In the genomic region with DNA sequence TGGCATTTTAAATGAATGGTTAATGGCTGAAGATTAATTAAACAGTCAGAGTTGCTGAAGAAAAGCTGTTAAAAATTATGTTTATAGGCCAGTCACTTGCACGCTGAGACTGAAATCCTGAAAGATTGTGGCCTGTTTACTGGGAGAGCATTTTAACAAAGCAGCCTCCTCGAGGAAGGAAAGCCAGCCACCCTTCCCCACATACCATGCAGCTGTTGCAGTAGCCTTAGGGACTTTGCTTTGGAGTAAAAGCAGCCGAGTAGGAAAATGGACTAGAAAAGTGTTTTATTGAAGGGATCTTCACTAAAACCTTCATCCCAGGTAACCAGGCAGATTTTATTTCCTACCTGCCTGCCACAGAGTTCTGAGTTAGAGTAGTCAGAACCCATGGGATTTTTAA, we compare ENCODE assay signal across 29 cellular contexts.
A peak's percentile ranks its signal among the peaks of the same experiment; 100 is the strongest.
DNase-seq lines count a peak whose midpoint lies in the region; ATAC-seq and TF ChIP-seq lines count a peak whose summit lies in the region.
"Had no signal": no experiment of that assay in that cellular context is flagged by ENCODE, and none has a peak within 500 bp of the region (broad histone marks: within the 10 kb centered on the region; RNA-seq: fewer than 3 reads in every experiment).

No MANE protein-coding gene starts in this region.

- H3F3A ChIP-seq in neural progenitor cell (ENCODE audit: low read depth): peaks cover 22% of the 10 kb centered on the region

- H3K36me3 Mint-ChIP-seq in WTC11 (no peaks in the 10 kb centered on the region; the same call in 1 of the 2 replicates), neural progenitor cell (no peaks in the 10 kb centered on the region)
- no peaks in the 10 kb centered on the region for H3K36me3 Mint-ChIP-seq in activated T-helper 1 cell treated with anti-CD3 and anti-CD28 coated beads, Interleukin-12 subunit alpha, Interleukin-12 subunit beta, Interleukin-2, Interleukin-4 antibody, amounts not matched to agents 30 ng/mL and 10 ng/mL and 1 ng/mL, durations not matched to agents 14 hours and 24 hours and 36 hours (ENCODE audit: low read depth)
- H3K36me3 Mint-ChIP-seq in activated CD4-positive, alpha-beta memory T cell treated with anti-CD3 and anti-CD28 coated beads for 36 hours: no peaks in the 10 kb centered on the region
- H3K36me3 Mint-ChIP-seq: CD14-positive monocyte; CD8-positive, alpha-beta memory T cell had no signal

- H3K4me3 ChIP-seq in neural progenitor cell: no peak overlapping the region
- H3K4me3 ChIP-seq: PC-9 had no signal

- H3K4me1 ChIP-seq in neural progenitor cell: peaks cover 33% of the 10 kb centered on the region
- H3K4me1 ChIP-seq: BE2C had no signal

- H3K4me3 Mint-ChIP-seq in WTC11 (no peak overlapping the region), neural progenitor cell (no peak overlapping the region)
- H3K4me3 Mint-ChIP-seq in activated T-helper 1 cell treated with anti-CD3 and anti-CD28 coated beads, Interleukin-12 subunit alpha, Interleukin-12 subunit beta, Interleukin-2, Interleukin-4 antibody, amounts not matched to agents 30 ng/mL and 10 ng/mL and 1 ng/mL, durations not matched to agents 14 hours and 24 hours and 36 hours: no peak overlapping the region
- no peak overlapping the region for H3K4me3 Mint-ChIP-seq in activated CD4-positive, alpha-beta memory T cell treated with anti-CD3 and anti-CD28 coated beads for 36 hours
- H3K4me3 Mint-ChIP-seq: CD14-positive monocyte; CD8-positive, alpha-beta memory T cell had no signal

- no peak overlapping the region for H2AFZ ChIP-seq in neural progenitor cell (replicated peaks)
- H2AFZ ChIP-seq: PC-9 had no signal

- H3K4me1 Mint-ChIP-seq in WTC11: peaks cover 68% of the 10 kb centered on the region
- H3K4me1 Mint-ChIP-seq in neural progenitor cell: peaks cover 19% of the 10 kb centered on the region
- H3K4me1 Mint-ChIP-seq in activated T-helper 1 cell treated with anti-CD3 and anti-CD28 coated beads, Interleukin-12 subunit alpha, Interleukin-12 subunit beta, Interleukin-2, Interleukin-4 antibody, amounts not matched to agents 30 ng/mL and 10 ng/mL and 1 ng/mL, durations not matched to agents 14 hours and 24 hours and 36 hours (ENCODE audit: low read depth): no peaks in the 10 kb centered on the region
- H3K4me1 Mint-ChIP-seq in activated CD4-positive, alpha-beta memory T cell treated with anti-CD3 and anti-CD28 coated beads for 36 hours (ENCODE audit: low read depth): peaks cover 6% of the 10 kb centered on the region
- H3K4me1 Mint-ChIP-seq: CD14-positive monocyte; CD8-positive, alpha-beta memory T cell had no signal

- H3K9ac ChIP-seq in neural progenitor cell: no peak overlapping the region

- CTCF ChIA-PET in WTC11 (lab: Charles Lee): no interaction called here
- CTCF ChIA-PET in activated CD4-positive, alpha-beta memory T cell treated with anti-CD3 and anti-CD28 coated beads for 36 hours (lab: Charles Lee): interaction anchor here (0.6 to 0.7 kb wide), 2 partner anchors 11 to 103 kb away, joined by 3 read pairs; no protein-coding TSS in a partner anchor

- intact Hi-C loops in activated T-helper 1 cell treated with anti-CD3 and anti-CD28 coated beads, Interleukin-12 subunit alpha, Interleukin-12 subunit beta, Interleukin-2, Interleukin-4 antibody, amounts not matched to agents 30 ng/mL and 10 ng/mL and 1 ng/mL, durations not matched to agents 14 hours and 24 hours and 36 hours (cut with micrococcal nuclease): no loop called here
- intact Hi-C loops in activated CD4-positive, alpha-beta memory T cell treated with anti-CD3 and anti-CD28 coated beads for 36 hours (cut with micrococcal nuclease): no loop called here

- H3K27ac Mint-ChIP-seq in WTC11 (no peak overlapping the region; the same call in 1 of the 2 replicates), neural progenitor cell (no peak overlapping the region)
- H3K27ac Mint-ChIP-seq in activated T-helper 1 cell treated with anti-CD3 and anti-CD28 coated beads, Interleukin-12 subunit alpha, Interleukin-12 subunit beta, Interleukin-2, Interleukin-4 antibody, amounts not matched to agents 30 ng/mL and 10 ng/mL and 1 ng/mL, durations not matched to agents 14 hours and 24 hours and 36 hours: no peak overlapping the region
- H3K27ac Mint-ChIP-seq in activated CD4-positive, alpha-beta memory T cell treated with anti-CD3 and anti-CD28 coated beads for 36 hours: no peak overlapping the region
- H3K27ac Mint-ChIP-seq: CD14-positive monocyte; CD8-positive, alpha-beta memory T cell had no signal

- H3K9me3 Mint-ChIP-seq in WTC11 (peaks cover 6% of the 10 kb centered on the region; the same call in 1 of the 2 replicates), neural progenitor cell (no peaks in the 10 kb centered on the region)
- H3K9me3 Mint-ChIP-seq in activated T-helper 1 cell treated with anti-CD3 and anti-CD28 coated beads, Interleukin-12 subunit alpha, Interleukin-12 subunit beta, Interleukin-2, Interleukin-4 antibody, amounts not matched to agents 30 ng/mL and 10 ng/mL and 1 ng/mL, durations not matched to agents 14 hours and 24 hours and 36 hours: no peaks in the 10 kb centered on the region
- H3K9me3 Mint-ChIP-seq in activated CD4-positive, alpha-beta memory T cell treated with anti-CD3 and anti-CD28 coated beads for 36 hours: no peaks in the 10 kb centered on the region

- DNase-seq in ELF-1 (ENCODE audit: low read depth, low spot score) (peak; percentile 77), WTC11 (ENCODE audit: low spot score) (no peak), islet precursor cell (peak; percentile 81), neural progenitor cell (ENCODE audit: low spot score) (peak; percentile 40), SKM-1 treated with dmso at 0.1 percent for 144 hours (lab: John Stamatoyannopoulos, UW; ENCODE audit: unreplicated experiment) (no peak)
- no peak for DNase-seq in activated T-helper 1 cell treated with anti-CD3 and anti-CD28 coated beads, Interleukin-12 subunit alpha, Interleukin-12 subunit beta, Interleukin-2, Interleukin-4 antibody, amounts not matched to agents 30 ng/mL and 10 ng/mL and 1 ng/mL, durations not matched to agents 14 hours and 24 hours and 36 hours (ENCODE audit: low spot score)
- DNase-seq in activated CD4-positive, alpha-beta memory T cell treated with anti-CD3 and anti-CD28 coated beads for 36 hours: no peak
- DNase-seq: 8988T; ACHN; BE2C; CD8-positive, alpha-beta memory T cell; DMS 273 treated with DMSO at 0.1 percent for 48 hours; DMS79; EL; GF-D8; H9; KBM-7; MV-4-11; NCI-H1105; NCI-H146; NCI-H1930; NCI-H2107; NCI-H446; NCI-H524 treated with DMSO at 0.1 percent for 48 hours; NCI-H774; PC-9 had no signal

- ATAC-seq in WTC11 (0 out of 2 replicates have a peak, but pooled peaks have one; percentile 12), HG02840 (IDR thresholded peaks at IDR 0.05; ENCODE audit: low FRiP score, unreplicated experiment) (no peak)
- ATAC-seq: Right ventricle myocardium inferior had no signal

- H3K4me2 ChIP-seq in neural progenitor cell: peak overlapping the region; percentile 37
- H3K4me2 ChIP-seq: PC-9 had no signal

- no peaks in the 10 kb centered on the region for H3K79me2 ChIP-seq in neural progenitor cell (ENCODE audit: low read depth)

- no peaks in the 10 kb centered on the region for H3K36me3 ChIP-seq in neural progenitor cell
- H3K36me3 ChIP-seq: BE2C had no signal

- H3K27ac ChIP-seq in neural progenitor cell: no peak overlapping the region
- H3K27ac ChIP-seq: PC-9 had no signal

- H3K27me3 Mint-ChIP-seq in WTC11 (ENCODE audit: low read depth): peaks cover 8% of the 10 kb centered on the region
- peaks cover 3% of the 10 kb centered on the region for H3K27me3 Mint-ChIP-seq in neural progenitor cell (ENCODE audit: insufficient read depth, low read depth)
- H3K27me3 Mint-ChIP-seq in activated T-helper 1 cell treated with anti-CD3 and anti-CD28 coated beads, Interleukin-12 subunit alpha, Interleukin-12 subunit beta, Interleukin-2, Interleukin-4 antibody, amounts not matched to agents 30 ng/mL and 10 ng/mL and 1 ng/mL, durations not matched to agents 14 hours and 24 hours and 36 hours (ENCODE audit: insufficient read depth): peaks cover 2% of the 10 kb centered on the region
- peaks cover 14% of the 10 kb centered on the region for H3K27me3 Mint-ChIP-seq in activated CD4-positive, alpha-beta memory T cell treated with anti-CD3 and anti-CD28 coated beads for 36 hours

- POLR2A ChIA-PET in WTC11 (lab: Charles Lee): interaction anchor here (0.5 to 0.6 kb wide), 2 partner anchors 395 to 749 kb away, joined by 3 to 8 read pairs; no protein-coding TSS in a partner anchor
- POLR2A ChIA-PET in activated CD4-positive, alpha-beta memory T cell treated with anti-CD3 and anti-CD28 coated beads for 36 hours (lab: Charles Lee): no interaction called here

- no peaks in the 10 kb centered on the region for H3K27me3 ChIP-seq in neural progenitor cell
- H3K27me3 ChIP-seq: BE2C had no signal

- H3K9me3 ChIP-seq in neural progenitor cell (ENCODE audit: low read depth): no peaks in the 10 kb centered on the region
- H3K9me3 ChIP-seq: BE2C had no signal

- no peak for TF ChIP-seq CTCF in WTC11 (IDR thresholded peaks at IDR 0.05)
- no peak for TF ChIP-seq CTCF in neural progenitor cell (IDR thresholded peaks at IDR 0.05)

- no peaks in the 10 kb centered on the region for H4K20me1 ChIP-seq in neural progenitor cell (ENCODE audit: low read depth)

TF ChIP-seq in WTC11, 78 proteins besides CTCF, POLR2A, EP300 and RAD21:
- TF ChIP-seq ZNF396 (CRISPR knock-in tag; IDR thresholded peaks at IDR 0.05; ENCODE audit: borderline replicate concordance) (no peak), ZNF232 (CRISPR knock-in tag; IDR thresholded peaks at IDR 0.05) (no peak), CREM (CRISPR knock-in tag; IDR thresholded peaks at IDR 0.05) (no peak), ZNF423 (CRISPR knock-in tag; IDR thresholded peaks at IDR 0.05) (no peak), NR3C1 (CRISPR knock-in tag; conservative IDR thresholded peaks at IDR 0.05; ENCODE audit: low read depth) (no peak), JUN (CRISPR knock-in tag; IDR thresholded peaks at IDR 0.05) (no peak), ELF4 (CRISPR knock-in tag; IDR thresholded peaks at IDR 0.05; ENCODE audit: low read depth) (no peak), SP1 (CRISPR knock-in tag; conservative IDR thresholded peaks at IDR 0.05) (no peak)
- TF ChIP-seq, protein P1, sequence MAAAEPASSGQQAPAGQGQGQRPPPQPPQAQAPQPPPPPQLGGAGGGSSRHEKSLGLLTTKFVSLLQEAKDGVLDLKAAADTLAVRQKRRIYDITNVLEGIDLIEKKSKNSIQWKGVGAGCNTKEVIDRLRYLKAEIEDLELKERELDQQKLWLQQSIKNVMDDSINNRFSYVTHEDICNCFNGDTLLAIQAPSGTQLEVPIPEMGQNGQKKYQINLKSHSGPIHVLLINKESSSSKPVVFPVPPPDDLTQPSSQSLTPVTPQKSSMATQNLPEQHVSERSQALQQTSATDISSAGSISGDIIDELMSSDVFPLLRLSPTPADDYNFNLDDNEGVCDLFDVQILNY (CRISPR knock-in tag; IDR thresholded peaks at IDR 0.05): no peak

Comparison
In these comparisons a context has a peak if more than half of its experiments do, and no peak if none do; other contexts are left out.
1. DNase-seq: peak in ELF-1 (single experiment), islet precursor cell (single experiment) and neural progenitor cell (single experiment); none in WTC11 (single experiment), activated T-helper 1 cell treated with anti-CD3 and anti-CD28 coated beads, Interleukin-12 subunit alpha, Interleukin-12 subunit beta, Interleukin-2, Interleukin-4 antibody, amounts not matched to agents 30 ng/mL and 10 ng/mL and 1 ng/mL, durations not matched to agents 14 hours and 24 hours and 36 hours (single experiment), activated CD4-positive, alpha-beta memory T cell treated with anti-CD3 and anti-CD28 coated beads for 36 hours (single experiment) and SKM-1 treated with dmso at 0.1 percent for 144 hours (single experiment).